Comparison of ENCODE assay signal across 25 cellular contexts in genomic region chr16:54862529-54862928, GRCh38.
"Had no signal": no experiment of that assay in that cellular context is flagged by ENCODE, and none has a peak within 500 bp of the region (broad histone marks: within the 10 kb centered on the region; RNA-seq: fewer than 3 reads in every experiment).

No MANE protein-coding gene starts in this region.

- DNase-seq: activated B cell treated with CpG ODN at 0.5 μM for 24 hours; activated CD4-positive, alpha-beta T cell treated with anti-CD3 and anti-CD28 coated beads for 4 hours; activated CD4-positive, alpha-beta T cell treated with anti-CD3 and anti-CD28 coated beads, Interleukin-2, amount 50 U/mL, for 48 hours; activated CD8-positive, alpha-beta memory T cell treated with anti-CD3 and anti-CD28 coated beads, Interleukin-2, amount 50 U/mL, for 48 hours; activated naive CD4-positive, alpha-beta T cell treated with Interleukin-2 at 50 U/mL for 16 hours; activated naive CD8-positive, alpha-beta T cell treated with anti-CD3 and anti-CD28 coated beads for 36 hours; activated T-cell treated with anti-CD3 and anti-CD28 coated beads, Interleukin-2, amount 50 U/mL, for 48 hours; body of pancreas; caudate nucleus; dermis blood vessel endothelial cell; effector CD8-positive, alpha-beta T cell; erythroblast; foreskin fibroblast; kidney; mammary epithelial cell; midbrain; natural killer cell; nucleus accumbens; spleen; stimulated activated CD4-positive, alpha-beta T cell treated with anti-CD3 and anti-CD28 coated beads, Interleukin-4, amount 100 ng/mL, for 24 hours; stimulated activated naive CD4-positive, alpha-beta T cell treated with Interleukin-2 at 50 U/mL for 16 hours; T1000 had no signal

- H3K4me1 ChIP-seq: body of pancreas, spleen, vagina had no signal

- H3K9me3 ChIP-seq: body of pancreas, thoracic aorta, vagina had no signal

- H3K36me3 ChIP-seq: spleen, thoracic aorta, vagina had no signal

- ATAC-seq: body of pancreas, left lobe of liver, natural killer cell had no signal

- H3K27me3 ChIP-seq: body of pancreas, vagina had no signal

- H3K27ac ChIP-seq: body of pancreas, spleen, thoracic aorta, vagina had no signal

- H3K4me3 ChIP-seq: body of pancreas, spleen, thoracic aorta, vagina had no signal
